In genomic region chr6:120186080-120186479, GRCh38 we compare ENCODE assay signal across 27 cellular contexts.
"Had no signal": no experiment of that assay in that cellular context is flagged by ENCODE, and none has a peak within 500 bp of the region (broad histone marks: within the 10 kb centered on the region; RNA-seq: fewer than 3 reads in every experiment).

No MANE protein-coding gene starts in this region.

- DNase-seq: colonic mucosa; cortex of kidney; dermis blood vessel endothelial cell; dorsolateral prefrontal cortex; effector CD4-positive, alpha-beta T cell; effector CD8-positive, alpha-beta T cell; effector memory CD4-positive, alpha-beta T cell; effector memory CD8-positive, alpha-beta T cell; endodermal cell; erythroblast; esophagus squamous epithelium; foreskin fibroblast; foreskin keratinocyte; foreskin melanocyte; gastrocnemius medialis; glutamatergic neuron; head of caudate nucleus; heart left ventricle; heart right ventricle had no signal

- ATAC-seq: effector memory CD8-positive, alpha-beta T cell; esophagus mucosa; foreskin keratinocyte; gastrocnemius medialis; gastroesophageal sphincter; heart left ventricle; heart right ventricle had no signal

- FAIRE-seq: colon, endothelial cell of umbilical vein, frontal cortex had no signal

- H3K36me3 ChIP-seq: colonic mucosa, esophagus muscularis mucosa, esophagus squamous epithelium, gastrocnemius medialis, gastroesophageal sphincter, heart left ventricle, heart right ventricle had no signal

- H3K27me3 ChIP-seq: colonic mucosa, dorsolateral prefrontal cortex, esophagus muscularis mucosa, esophagus squamous epithelium, foreskin keratinocyte, gastrocnemius medialis, gastroesophageal sphincter, heart left ventricle, heart right ventricle had no signal

- H3K4me3 ChIP-seq: colonic mucosa, coronary artery, dorsolateral prefrontal cortex, esophagus muscularis mucosa, esophagus squamous epithelium, gastrocnemius medialis, gastroesophageal sphincter, heart left ventricle, heart right ventricle had no signal

- H3K9me3 ChIP-seq: colonic mucosa, esophagus muscularis mucosa, esophagus squamous epithelium, gastrocnemius medialis, gastroesophageal sphincter had no signal

- H3K4me1 ChIP-seq: colonic mucosa, esophagus muscularis mucosa, esophagus squamous epithelium, foreskin keratinocyte, gastrocnemius medialis, gastroesophageal sphincter, heart left ventricle, heart right ventricle had no signal

- H3K27ac ChIP-seq: colonic mucosa, coronary artery, dorsolateral prefrontal cortex, epithelial cell of prostate, esophagus muscularis mucosa, esophagus squamous epithelium, foreskin keratinocyte, gastrocnemius medialis, gastroesophageal sphincter, heart left ventricle, heart right ventricle had no signal
